In genomic region chr5:179599566-179599965, GRCh38 we compare ENCODE assay signal across 21 cellular contexts.
"Had no signal": no experiment of that assay in that cellular context is flagged by ENCODE, and none has a peak within 500 bp of the region (broad histone marks: within the 10 kb centered on the region; RNA-seq: fewer than 3 reads in every experiment).

No MANE protein-coding gene starts in this region.

- H3K4me3 ChIP-seq: esophagus squamous epithelium, hepatocyte, neural progenitor cell, ovary, right atrium auricular region, tibial artery had no signal

- H3K4me3 Mint-ChIP-seq: naive thymus-derived CD8-positive, alpha-beta T cell; neural progenitor cell had no signal

- H3K27ac Mint-ChIP-seq: neural progenitor cell had no signal

- H3K27me3 ChIP-seq: esophagus squamous epithelium, hepatocyte, neural progenitor cell, ovary, right atrium auricular region, tibial artery had no signal

- H3K4me1 ChIP-seq: neural progenitor cell, right atrium auricular region, tibial artery had no signal

- H3K27me3 Mint-ChIP-seq: naive thymus-derived CD8-positive, alpha-beta T cell had no signal

- H3K36me3 ChIP-seq: neural progenitor cell had no signal

- H3K4me1 Mint-ChIP-seq: neural progenitor cell had no signal

- H3K9me3 Mint-ChIP-seq: naive thymus-derived CD8-positive, alpha-beta T cell; neural progenitor cell had no signal

- H3K9me3 ChIP-seq: esophagus squamous epithelium, ovary, right atrium auricular region, tibial artery had no signal

- DNase-seq: caudate nucleus; cortex of kidney; effector memory CD4-positive, alpha-beta T cell; esophagus squamous epithelium; foreskin fibroblast; head of caudate nucleus; left colon; left ventricle myocardium superior; mesendoderm; naive thymus-derived CD8-positive, alpha-beta T cell; nucleus accumbens; ovary; small intestine; stimulated activated CD4-positive, alpha-beta T cell treated with anti-CD3 and anti-CD28 coated beads, Interleukin-12 subunit alpha, Interleukin-12 subunit beta, amount 100 ng/mL, for 4 hours; stimulated activated CD4-positive, alpha-beta T cell treated with anti-CD3 and anti-CD28 coated beads, Interleukin-2, amount 100 ng/mL, for 48 hours; stimulated activated naive CD8-positive, alpha-beta T cell treated with anti-CD3 and anti-CD28 coated beads, Interleukin-15, Interleukin-2, amounts not matched to agents 100 U/mL and 50 U/mL, for 24 hours; tibial artery had no signal

- H3K9ac ChIP-seq: neural progenitor cell had no signal

- H3K27ac ChIP-seq: epithelial cell of prostate, esophagus squamous epithelium, hepatocyte, ovary, right atrium auricular region, tibial artery had no signal

- ATAC-seq: left colon; naive thymus-derived CD8-positive, alpha-beta T cell; stimulated activated naive CD8-positive, alpha-beta T cell treated with anti-CD3 and anti-CD28 coated beads, Interleukin-15, Interleukin-2, amounts not matched to agents 100 U/mL and 50 U/mL, for 24 hours had no signal
